In the genomic region with DNA sequence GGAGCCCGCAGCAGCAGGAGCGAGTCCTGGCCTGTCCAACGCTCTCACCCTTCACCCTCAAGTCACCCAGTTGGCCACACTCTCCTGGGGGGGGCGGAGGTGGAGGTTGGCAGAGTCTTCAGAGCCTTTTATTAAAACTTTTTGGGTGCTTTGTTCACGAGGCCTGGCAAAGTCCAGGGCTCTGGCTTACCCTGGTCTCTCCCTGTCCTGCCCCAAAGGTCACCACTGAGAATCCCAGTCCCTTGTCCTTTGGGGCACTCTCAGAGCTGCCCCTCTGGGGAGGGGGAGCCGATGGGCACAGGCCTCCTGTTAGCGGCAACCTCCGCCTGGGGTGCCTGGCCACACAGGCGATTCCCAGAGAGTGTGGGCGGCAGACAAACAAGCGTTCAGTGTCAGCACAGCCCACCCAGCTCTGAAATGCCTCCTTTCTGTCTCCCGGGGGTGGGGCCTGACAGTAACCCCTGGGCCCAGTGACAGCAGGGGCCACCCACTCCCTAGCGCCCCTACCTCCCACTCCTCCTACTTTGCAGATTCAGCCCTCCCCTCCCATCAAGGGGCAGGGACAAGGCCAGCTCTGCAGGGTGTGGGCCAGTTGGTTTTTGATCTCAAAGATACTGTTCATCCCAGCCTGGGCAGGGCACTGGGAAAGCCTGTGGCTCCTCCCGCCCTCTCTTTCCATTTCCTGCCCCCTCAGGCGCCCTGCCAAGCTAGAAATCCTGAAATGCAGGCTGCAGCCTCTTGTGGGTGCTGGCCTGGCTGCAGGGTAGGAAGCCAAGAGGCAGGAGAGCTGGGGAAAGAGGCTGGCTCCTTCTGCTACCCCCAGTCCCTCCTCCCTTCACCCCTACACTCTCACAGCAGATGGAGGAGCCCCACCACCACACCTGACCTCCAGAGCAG, we compare ENCODE assay signal across 10 cellular contexts. TPM values are rescaled to one million over a fixed set of nuclear protein-coding genes. Genes with fewer than 3 reads are reported as not detected.
A peak's percentile ranks its signal among the peaks of the same experiment; 100 is the strongest.
DNase-seq lines count a peak whose midpoint lies in the region; ATAC-seq, FAIRE-seq and TF ChIP-seq lines count a peak whose summit lies in the region.
"Had no signal": no experiment of that assay in that cellular context is flagged by ENCODE, and none has a peak within 500 bp of the region (broad histone marks: within the 10 kb centered on the region; RNA-seq: fewer than 3 reads in every experiment).

No MANE protein-coding gene starts in this region.

- H3K18ac ChIP-seq in H1 (ENCODE audit: extremely low read depth, low read length) = peak overlapping the region; percentile 78

- ATAC-seq in mucosa of descending colon = peak; percentile 77
- no peak for ATAC-seq in GM21619 (IDR thresholded peaks at IDR 0.05; ENCODE audit: unreplicated experiment)

- no peak overlapping the region for H2BK120ac ChIP-seq in H1 (replicated peaks; ENCODE audit: low read depth, low read length)

- H3K4me1 Mint-ChIP-seq in endothelial cell (ENCODE audit: unreplicated experiment) = peaks cover 2% of the 10 kb centered on the region

- no peaks in the 10 kb centered on the region for H3K79me2 ChIP-seq in H1 (ENCODE audit: control insufficient read depth in 1 of 2, insufficient read depth in 2 of 2, low read length in 2 of 2)

- no peak for DNase-seq in BJ (ENCODE audit: low read depth)
- DNase-seq in NB4 (ENCODE audit: low read depth) = peak; percentile 18
- DNase-seq in H1 (ENCODE audit: low read depth in 1 of 2, low spot score in 2 of 2) = peak in 1 of 2 experiments; percentile 63
- DNase-seq in mucosa of descending colon = peak; percentile 80 to 89 (median 82)
- DNase-seq in GM13976 (ENCODE audit: low spot score) = no peak
- no peak for DNase-seq in SW 1271 (lab: John Stamatoyannopoulos, UW)
- DNase-seq in endothelial cell (ENCODE audit: low spot score) = no peak

- no peak overlapping the region for H3K4me3 Mint-ChIP-seq in endothelial cell (ENCODE audit: unreplicated experiment)
- H3K4me3 Mint-ChIP-seq: natural killer cell treated with Interleukin-12 subunit alpha and Interleukin-12 subunit beta and Interleukin-15 and Interleukin-18, amount 100 ng/mL, for 72 hours had no signal

- no peak overlapping the region for H3K23ac ChIP-seq in H1 (ENCODE audit: insufficient read length)

- H2BK12ac ChIP-seq in H1 (ENCODE audit: low read depth, low read length) = peak overlapping the region; percentile 71; the same call in 1 of the 2 replicates

- intact Hi-C loops in mucosa of descending colon (cut with DNase I, micrococcal nuclease) = no loop called here

- no peak for FAIRE-seq in H1 (lab: Jason Lieb, UNC)
- FAIRE-seq: TTC549 had no signal

- no peak overlapping the region for H4K5ac ChIP-seq in H1 (ENCODE audit: insufficient read length, low read depth, low read length)

- no peaks in the 10 kb centered on the region for H3K36me3 ChIP-seq in BJ (ENCODE audit: control insufficient read depth, insufficient read depth, low read length)
- H3K36me3 ChIP-seq in H1 (ENCODE audit: control insufficient read depth in 2 of 4, insufficient read depth in 4 of 4, low read length in 3 of 4) = no peaks in the 10 kb centered on the region
- no peaks in the 10 kb centered on the region for H3K36me3 ChIP-seq in mucosa of descending colon (ENCODE audit: low read depth)

- no peaks in the 10 kb centered on the region for H3K27me3 ChIP-seq in BJ (ENCODE audit: control insufficient read depth, insufficient read depth, low read length)
- peaks cover 0 to 6% (median 3%) of the 10 kb centered on the region in 4 experiments; a peak in 3 of 7 replicates for H3K27me3 ChIP-seq in H1 (replicated peaks in 1 of 4; ENCODE audit: control insufficient read depth in 3 of 4, extremely low read depth in 1 of 4, insufficient read depth in 3 of 4, low read length in 3 of 4)

- no peaks in the 10 kb centered on the region for H3K9me3 ChIP-seq in H1 (ENCODE audit: insufficient read depth in 2 of 2, low read depth in 1 of 2, low read length in 1 of 2)
- no peaks in the 10 kb centered on the region for H3K9me3 ChIP-seq in mucosa of descending colon

- TF ChIP-seq POLR2A in NB4 (IDR thresholded peaks at IDR 0.05; ENCODE audit: extremely low read depth, insufficient read length) (no peak), H1 (IDR thresholded peaks at IDR 0.05; ENCODE audit: control extremely low read depth in 1 of 2, low read depth in 2 of 2, low read length in 2 of 2) (no peak)

- no peak for TF ChIP-seq EP300 in H1 (IDR thresholded peaks at IDR 0.05; ENCODE audit: borderline replicate concordance in 1 of 2, low read depth in 2 of 2, low read length in 2 of 2)

- peaks cover 2% of the 10 kb centered on the region for H3K27me3 Mint-ChIP-seq in endothelial cell (ENCODE audit: unreplicated experiment)

- H4K8ac ChIP-seq in H1 (ENCODE audit: extremely low read depth, insufficient read depth, low read length) = no peak overlapping the region; the same call in 1 of the 2 replicates

- 39% methylated on average over 15 of the region's 15 CpGs; no CpG with 5 or more reads in 1 of the 2 experiments for WGBS in H1 (ENCODE audit: extremely low coverage in 1 of 2, insufficient coverage in 1 of 2, insufficient read length in 1 of 2, insufficient replicate concordance in 2 of 2, low coverage in 1 of 2, low lambda C conversion rate in 2 of 2, missing lambda C conversion rate in 1 of 2), 2 experiments

- no peak overlapping the region for H3K4me3 ChIP-seq in BJ (ENCODE audit: low read depth, low read length)
- no peak overlapping the region for H3K4me3 ChIP-seq in NB4 (ENCODE audit: low read depth, low read length)
- H3K4me3 ChIP-seq in H1 (ENCODE audit: extremely low read depth in 1 of 4, insufficient read depth in 2 of 4, low read depth in 3 of 4, low read length in 4 of 4) = peak overlapping the region in 2 of 4 experiments; percentile 5 to 30; a peak in 3 of 8 replicates
- H3K4me3 ChIP-seq in mucosa of descending colon = no peak overlapping the region

- H3K9me3 Mint-ChIP-seq in endothelial cell (ENCODE audit: unreplicated experiment) = no peaks in the 10 kb centered on the region
- H3K9me3 Mint-ChIP-seq: natural killer cell treated with Interleukin-12 subunit alpha and Interleukin-12 subunit beta and Interleukin-15 and Interleukin-18, amount 100 ng/mL, for 72 hours had no signal

- 0 out of 2 replicates have a peak overlapping the region, but pooled peaks have one; percentile 0 for H2AFZ ChIP-seq in H1 (ENCODE audit: low read length)

- peak overlapping the region; percentile 72; the same call in 1 of the 2 replicates for H2BK20ac ChIP-seq in H1 (ENCODE audit: low read length)

- no peak overlapping the region; the same call in 1 of the 2 replicates for H2BK15ac ChIP-seq in H1 (ENCODE audit: low read length)

- H4K91ac ChIP-seq in H1 (replicated peaks; ENCODE audit: insufficient read length, low read length) = peak overlapping the region; percentile 13

- in situ Hi-C loops in GM13976 (cut with MboI; ENCODE audit: low sequenced_read_pairs, unreplicated experiment) = no loop called here

- H3K79me1 ChIP-seq in H1 (ENCODE audit: low read depth, low read length) = no peaks in the 10 kb centered on the region

- TF ChIP-seq CTCF in BJ (IDR thresholded peaks at IDR 0.05; ENCODE audit: insufficient read depth, low read depth, low read length) (peak; percentile 15; the same call in 1 of the 2 replicates), NB4 (IDR thresholded peaks at IDR 0.05; ENCODE audit: low read depth, low read length) (no peak), H1 (IDR thresholded peaks at IDR 0.05; ENCODE audit: control extremely low read depth in 1 of 3, insufficient read depth in 1 of 3, low read depth in 1 of 3, low read length in 3 of 3) (no peak), mucosa of descending colon (IDR thresholded peaks at IDR 0.05) (no peak), GM13976 (IDR thresholded peaks at IDR 0.05; ENCODE audit: borderline replicate concordance, control extremely low read depth, extremely low read depth, insufficient read depth, missing control alignments) (no peak), endothelial cell (IDR thresholded peaks at IDR 0.05; ENCODE audit: unreplicated experiment) (no peak)

- no peak overlapping the region for H3K4ac ChIP-seq in H1 (replicated peaks; ENCODE audit: insufficient read length, low read depth, low read length)

- H3K4me2 ChIP-seq in H1 (ENCODE audit: insufficient read depth in 1 of 2, low read depth in 2 of 2, low read length in 2 of 2) = peak overlapping the region; percentile 54 to 74

- peaks cover 3% of the 10 kb centered on the region; the same call in 1 of the 2 replicates for H3K23me2 ChIP-seq in H1 (ENCODE audit: low read depth, low read length)

- H3K36me3 Mint-ChIP-seq in endothelial cell (ENCODE audit: low read depth, unreplicated experiment) = no peaks in the 10 kb centered on the region
- H3K36me3 Mint-ChIP-seq: natural killer cell treated with Interleukin-12 subunit alpha and Interleukin-12 subunit beta and Interleukin-15 and Interleukin-18, amount 100 ng/mL, for 72 hours had no signal

- H3K4me1 ChIP-seq in H1 (replicated peaks in 1 of 4; ENCODE audit: control insufficient read depth in 3 of 4, insufficient read depth in 4 of 4, low read length in 3 of 4) = peaks cover 15 to 33% (median 23%) of the 10 kb centered on the region in 4 experiments
- peaks cover 22% of the 10 kb centered on the region for H3K4me1 ChIP-seq in mucosa of descending colon (ENCODE audit: low read depth)

- no peak; a peak in 1 of 4 replicates for TF ChIP-seq RAD21 in H1 (IDR thresholded peaks at IDR 0.05 in 1 of 2, conservative IDR thresholded peaks at IDR 0.05 in 1 of 2; ENCODE audit: low read depth in 2 of 2, low read length in 2 of 2)

- H2BK5ac ChIP-seq in H1 (ENCODE audit: low read depth, low read length) = peak overlapping the region; percentile 71; the same call in 1 of the 2 replicates

- H3K27ac Mint-ChIP-seq in endothelial cell (ENCODE audit: unreplicated experiment) = no peak overlapping the region
- H3K27ac Mint-ChIP-seq: natural killer cell treated with Interleukin-12 subunit alpha and Interleukin-12 subunit beta and Interleukin-15 and Interleukin-18, amount 100 ng/mL, for 72 hours had no signal

- POLR2A ChIA-PET in BJ (lab: Charles Lee) = no interaction called here
- POLR2A ChIA-PET in H1 (lab: Charles Lee; ENCODE audit: partially characterized antibody) = interaction anchor here (0.6 to 2.1 kb wide), 3 partner anchors 8 to 28 kb away, joined by 3 to 7 read pairs (median 3); no protein-coding TSS in a partner anchor

- H2AK5ac ChIP-seq in H1 (ENCODE audit: low read depth, low read length) = no peak overlapping the region

- H3K14ac ChIP-seq in H1 (ENCODE audit: insufficient read length) = no peak overlapping the region

- no peak overlapping the region for H3K27ac ChIP-seq in H1 (ENCODE audit: low read depth, low read length)

- CTCF ChIA-PET in BJ (lab: Yijun Ruan, JAX) (interaction anchor here (1.0 kb wide), 1 partner anchor 1491 kb away, joined by 4 read pairs; no protein-coding TSS in a partner anchor), H1 (lab: Charles Lee; ENCODE audit: partially characterized antibody) (interaction anchor here (0.6 to 3.9 kb wide), 21 partner anchors 9 to 295 kb away, joined by 3 to 19 read pairs (median 4); a partner anchor contains a TSS)

- H3K9ac ChIP-seq in H1 (replicated peaks in 1 of 4; ENCODE audit: extremely low read depth in 1 of 4, low read depth in 3 of 4, low read length in 3 of 4) = no peak overlapping the region; a peak in 1 of 7 replicates

- H3K56ac ChIP-seq in H1 (replicated peaks; ENCODE audit: insufficient read length, low read depth, low read length) = no peak overlapping the region

- no peaks in the 10 kb centered on the region for H4K20me1 ChIP-seq in H1 (replicated peaks in 1 of 2; ENCODE audit: control insufficient read depth in 1 of 2, insufficient read depth in 2 of 2, low read length in 2 of 2)

RNA-seq across cellular contexts. Expression of a gene that starts 36.6 kb away (rescaled TPM):
- polyA plus RNA-seq in BJ (2011; rRNA removed) = 44.6 and 57.8 TPM in 2 replicates
- 30.9 and 43.2 TPM in 2 replicates for polyA minus RNA-seq in BJ (2011; rRNA and poly(A)+ RNA removed)
- 21.8 and 22.6 TPM in 2 replicates for total RNA-seq in H1 (2021; fragmentation: NEBNext Ultra II Directional; extraction: Animal tissue kit (Norgen Biotek cat#: 25700))
- 13.5 and 23.3 TPM in 2 replicates for polyA plus RNA-seq in H1 (2011; rRNA removed)
- 8.8 TPM for polyA plus RNA-seq in H1 (2011; cell fraction: cytosol; rRNA removed)
- polyA plus RNA-seq in H1 (2011; cell fraction: nucleus; rRNA removed) = 17.4 TPM
- 18.9 to 24.7 TPM (median 22.2 TPM) in 4 replicates for polyA plus RNA-seq in H1 (2012, experiment 1 of 2)
- polyA plus RNA-seq in H1 (2012, experiment 2 of 2) = 13.7 TPM
- 22.0 TPM for polyA plus RNA-seq in H1 (2013, experiment 1 of 2)
- 23.3 TPM for polyA plus RNA-seq in H1 (2013, experiment 2 of 2)
- polyA minus RNA-seq in H1 (2011; rRNA and poly(A)+ RNA removed) = 36.1 and 42.7 TPM in 2 replicates
- 13.1 TPM for polyA minus RNA-seq in H1 (2011; cell fraction: cytosol; rRNA and poly(A)+ RNA removed)
- polyA minus RNA-seq in H1 (2011; cell fraction: nucleus; rRNA and poly(A)+ RNA removed) = 8.5 TPM
- total RNA-seq in mucosa of descending colon = 10 to 100 TPM; 73.0 to 92.9 (median 84.3) TPM
- 8.6 TPM for total RNA-seq in endothelial cell (ENCODE audit: unreplicated experiment)
- total RNA-seq: natural killer cell treated with Interleukin-12 subunit alpha and Interleukin-12 subunit beta and Interleukin-15 and Interleukin-18, amount 100 ng/mL, for 72 hours had no signal

Comparison
In these comparisons a context has a peak if more than half of its experiments do, and no peak if none do; other contexts are left out.
1. DNase-seq: peak in NB4 (single experiment) and mucosa of descending colon (3 of 3); none in BJ (single experiment), GM13976 (single experiment), SW 1271 (0 of 2) and endothelial cell (single experiment).